Comparison of ENCODE assay signal across 27 cellular contexts in the genomic region with DNA sequence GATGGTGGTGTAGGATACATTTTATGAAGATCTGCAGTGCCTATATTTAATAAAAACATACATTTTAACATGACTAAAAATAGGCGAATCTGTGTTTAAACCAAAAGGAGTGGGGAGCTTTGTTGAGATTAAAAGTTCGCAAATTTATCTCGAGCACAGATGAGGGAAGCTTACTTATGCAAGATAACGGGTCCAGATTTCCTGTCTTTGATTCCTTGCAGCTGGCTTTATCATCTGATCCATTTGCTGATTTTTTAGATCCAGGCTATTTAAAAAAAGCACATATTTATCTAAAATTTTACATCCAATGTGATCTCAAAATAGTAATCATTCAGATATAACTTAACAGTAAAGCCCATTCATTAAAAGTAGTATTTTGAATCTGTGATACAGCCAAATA.
"Had no signal": no experiment of that assay in that cellular context is flagged by ENCODE, and none has a peak within 500 bp of the region (broad histone marks: within the 10 kb centered on the region; RNA-seq: fewer than 3 reads in every experiment).

No MANE protein-coding gene starts in this region.

- H3K4me3 ChIP-seq: left ventricle myocardium inferior, lung, neural progenitor cell, psoas muscle, right atrium auricular region, right lobe of liver, smooth muscle cell, tibial nerve, uterus had no signal

- DNase-seq: kidney; left colon; left ventricle myocardium inferior; mesendoderm; naive B cell; natural killer cell; nephron progenitor cell; occipital lobe; psoas muscle; right lobe of liver; stimulated activated CD4-positive, alpha-beta T cell treated with anti-CD3 and anti-CD28 coated beads, Interleukin-1b, Interleukin-23, amount 100 ng/mL, for 48 hours; stimulated activated CD4-positive, alpha-beta T cell treated with anti-CD3 and anti-CD28 coated beads, Interleukin-2, amount 100 ng/mL, for 48 hours; stimulated activated CD4-positive, alpha-beta T cell treated with anti-CD3 and anti-CD28 coated beads, Interleukin-4, amount 100 ng/mL, for 4 hours; stimulated activated CD8-positive, alpha-beta memory T cell treated with anti-CD3 and anti-CD28 coated beads, Interleukin-4, amount 100 ng/mL, for 48 hours; stimulated activated naive CD4-positive, alpha-beta T cell treated with Interleukin-2 at 50 U/mL for 16 hours; stimulated activated naive CD8-positive, alpha-beta T cell treated with anti-CD3 and anti-CD28 coated beads, Interleukin-15, amount 100 ng/mL, for 72 hours; substantia nigra; uterus had no signal

- H3K27me3 Mint-ChIP-seq: naive B cell; stimulated activated memory B cell treated with anti-CD40 and anti-IgM and Interleukin-4, amounts not matched to agents 10 μg/mL and 1 μg/mL and 100 μg/mL, for 72 hours; stimulated activated naive CD8-positive, alpha-beta T cell treated with anti-CD3 and anti-CD28 coated beads, Interleukin-15, amount 100 ng/mL, for 72 hours; type B pancreatic cell had no signal

- H3K27ac Mint-ChIP-seq: mesothelial cell of epicardium; nephron progenitor cell; neural progenitor cell; stimulated activated memory B cell treated with anti-CD40 and anti-IgM and Interleukin-4, amounts not matched to agents 10 μg/mL and 1 μg/mL and 100 μg/mL, for 72 hours; stimulated activated naive CD8-positive, alpha-beta T cell treated with anti-CD3 and anti-CD28 coated beads, Interleukin-15, amount 100 ng/mL, for 72 hours; type B pancreatic cell had no signal

- H3K9me3 ChIP-seq: left ventricle myocardium inferior, neutrophil, psoas muscle, right atrium auricular region, right lobe of liver, tibial nerve, uterus had no signal

- H3K4me3 Mint-ChIP-seq: mesothelial cell of epicardium; naive B cell; natural killer cell; nephron progenitor cell; neural progenitor cell; stimulated activated memory B cell treated with anti-CD40 and anti-IgM and Interleukin-4, amounts not matched to agents 10 μg/mL and 1 μg/mL and 100 μg/mL, for 72 hours; stimulated activated naive CD8-positive, alpha-beta T cell treated with anti-CD3 and anti-CD28 coated beads, Interleukin-15, amount 100 ng/mL, for 72 hours; type B pancreatic cell had no signal

- H3K4me1 Mint-ChIP-seq: nephron progenitor cell, neural progenitor cell had no signal

- H3K9me3 Mint-ChIP-seq: mesothelial cell of epicardium; naive B cell; natural killer cell; nephron progenitor cell; neural progenitor cell; stimulated activated memory B cell treated with anti-CD40 and anti-IgM and Interleukin-4, amounts not matched to agents 10 μg/mL and 1 μg/mL and 100 μg/mL, for 72 hours; type B pancreatic cell had no signal

- ATAC-seq: left colon; natural killer cell; psoas muscle; right lobe of liver; stimulated activated memory B cell treated with anti-CD40 and anti-IgM and Interleukin-4, amounts not matched to agents 10 μg/mL and 1 μg/mL and 100 μg/mL, for 72 hours; stimulated activated naive CD8-positive, alpha-beta T cell treated with anti-CD3 and anti-CD28 coated beads, Interleukin-15, amount 100 ng/mL, for 72 hours had no signal
